ENCODE assay signal across 8 cellular contexts in genomic region chr6:12008366-12009179, GRCh38. TPM values are rescaled to one million over a fixed set of nuclear protein-coding genes. Genes with fewer than 3 reads are reported as not detected.
DNase-seq lines count a peak whose midpoint lies in the region; ATAC-seq and TF ChIP-seq lines count a peak whose summit lies in the region.

No MANE protein-coding gene starts in this region.

- peak overlapping the region; percentile 73 for H3K4me2 ChIP-seq in OCI-LY7 (ENCODE audit: low read length)

- H3K27ac ChIP-seq in CD4-positive, alpha-beta T cell (ENCODE audit: low read depth, low read length), result peak overlapping the region; percentile 99
- H3K27ac ChIP-seq in OCI-LY7 (ENCODE audit: low read depth, low read length, poor library complexity, severe bottlenecking) (peak overlapping the region; percentile 94), esophagus (ENCODE audit: low read depth in 2 of 2, low read length in 1 of 2) (peak overlapping the region; percentile 98 to 99), muscle layer of colon (ENCODE audit: low read depth, low read length) (peak overlapping the region; percentile 99)

- no peak for TF ChIP-seq CTCF in CD4-positive, alpha-beta T cell (IDR thresholded peaks at IDR 0.05)
- TF ChIP-seq CTCF in OCI-LY7 (conservative IDR thresholded peaks at IDR 0.05; ENCODE audit: low read length), result 0 out of 2 replicates have a peak, but pooled peaks have one; percentile 12

- peak overlapping the region; percentile 87 for H2AFZ ChIP-seq in OCI-LY7 (ENCODE audit: low read length)

- no peaks in the 10 kb centered on the region for H3K9me2 ChIP-seq in OCI-LY7 (ENCODE audit: insufficient read depth, low read length)

- no peaks in the 10 kb centered on the region for H3K9me3 Mint-ChIP-seq in CD4-positive, alpha-beta T cell

- peaks cover 5% of the 10 kb centered on the region for H4K20me1 ChIP-seq in OCI-LY7 (ENCODE audit: insufficient read depth, low read length)

- peak overlapping the region; percentile 66 for H3K9ac ChIP-seq in muscle layer of colon (ENCODE audit: low read length)

- H3K27me3 Mint-ChIP-seq in CD4-positive, alpha-beta T cell, result peaks cover 5% of the 10 kb centered on the region

- H3K4me1 Mint-ChIP-seq in CD4-positive, alpha-beta T cell (ENCODE audit: low read depth), result peaks cover 35% of the 10 kb centered on the region

- peak; percentile 76 to 90 (median 83) for DNase-seq in CD4-positive, alpha-beta T cell
- peak; percentile 74 for DNase-seq in HT1080 (ENCODE audit: low read depth)
- peak; percentile 89 for DNase-seq in OCI-LY7 (ENCODE audit: low spot score)
- DNase-seq in activated T-cell treated with anti-CD3 and anti-CD28 coated beads, Interleukin-2, amount 50 U/mL, for 1 hour, result peak; percentile 83
- peak; percentile 55 for DNase-seq in stimulated activated CD8-positive, alpha-beta memory T cell treated with anti-CD3 and anti-CD28 coated beads, Interleukin-7, amount 100 ng/mL, for 24 hours (ENCODE audit: low read depth)

- H3K36me3 ChIP-seq in OCI-LY7 (ENCODE audit: insufficient read depth, low read length) (no peaks in the 10 kb centered on the region), esophagus (ENCODE audit: control insufficient read depth in 2 of 2, insufficient read depth in 2 of 2, low read length in 1 of 2) (no peaks in the 10 kb centered on the region), muscle layer of colon (ENCODE audit: insufficient read depth, low read length) (no peaks in the 10 kb centered on the region)

- intact Hi-C loops in CD4-positive, alpha-beta T cell (cut with DNase I, micrococcal nuclease), result loop anchor here (2.0 to 10.0 kb wide), 4 partner anchors 108 to 474 kb away; partner anchors contain the start of gene TMEM170B (in 1 of the 2)
- intact Hi-C loops in OCI-LY7 (cut with micrococcal nuclease; ENCODE audit: unreplicated experiment), result loop anchor here (10.0 kb wide), 1 partner anchor 596 kb away; no protein-coding TSS in a partner anchor

- peaks cover 28% of the 10 kb centered on the region for H3K36me3 Mint-ChIP-seq in CD4-positive, alpha-beta T cell (ENCODE audit: low read depth)

- peak; percentile 55 for ATAC-seq in CD4-positive, alpha-beta T cell (ENCODE audit: poor library complexity)
- ATAC-seq in GM19452 (IDR thresholded peaks at IDR 0.05; ENCODE audit: unreplicated experiment), result peak; percentile 27

- no TSS peak for BruUV-seq in OCI-LY7 (replicated peaks; lab: Mats Ljungman, UMichigan)

- H3K9me3 ChIP-seq in CD4-positive, alpha-beta T cell (ENCODE audit: control insufficient read depth, low read length), result no peaks in the 10 kb centered on the region
- H3K9me3 ChIP-seq in OCI-LY7 (ENCODE audit: low read length) (no peaks in the 10 kb centered on the region), esophagus (ENCODE audit: control insufficient read depth in 2 of 2, insufficient read depth in 1 of 2, low read depth in 1 of 2, low read length in 1 of 2) (no peaks in the 10 kb centered on the region), muscle layer of colon (ENCODE audit: low read length) (no peaks in the 10 kb centered on the region)

- H3K4me3 Mint-ChIP-seq in CD4-positive, alpha-beta T cell, result peak overlapping the region; percentile 97

- H3K4me1 ChIP-seq in OCI-LY7 (ENCODE audit: insufficient read depth, low read length, poor library complexity, severe bottlenecking), result peaks cover 21% of the 10 kb centered on the region
- H3K4me1 ChIP-seq in esophagus (ENCODE audit: control insufficient read depth in 2 of 2, insufficient read depth in 2 of 2, low read length in 1 of 2), result no peaks in the 10 kb centered on the region
- H3K4me1 ChIP-seq in muscle layer of colon (ENCODE audit: insufficient read depth, low read length), result peaks cover 21% of the 10 kb centered on the region

- peaks cover 27% of the 10 kb centered on the region for H3K79me2 ChIP-seq in OCI-LY7 (ENCODE audit: insufficient read depth, low read depth, low read length)

- peak overlapping the region; percentile 97 for H3K27ac Mint-ChIP-seq in CD4-positive, alpha-beta T cell

- WGBS in esophagus, 2 donors, result 0 to 1% methylated on average over 28 to 60 of the region's 60 CpGs

- H3K4me3 ChIP-seq in OCI-LY7 (ENCODE audit: low read depth, low read length, poor library complexity, severe bottlenecking) (peak overlapping the region; percentile 97), esophagus (ENCODE audit: low read depth in 1 of 2, low read length in 2 of 2) (peak overlapping the region; percentile 65 to 74), muscle layer of colon (ENCODE audit: low read depth in 1 of 2, low read length in 2 of 2) (peak overlapping the region; percentile 40 to 82)

- CTCF ChIA-PET in CD4-positive, alpha-beta T cell (lab: Charles Lee), result no interaction called here
- CTCF ChIA-PET in OCI-LY7 (lab: Charles Lee; ENCODE audit: unreplicated experiment), result no interaction called here

- no peaks in the 10 kb centered on the region for H3K27me3 ChIP-seq in CD4-positive, alpha-beta T cell (ENCODE audit: control insufficient read depth, insufficient read depth, low read length)
- no peaks in the 10 kb centered on the region for H3K27me3 ChIP-seq in esophagus (ENCODE audit: control insufficient read depth in 1 of 2, insufficient read depth in 2 of 2, low read length in 2 of 2)
- H3K27me3 ChIP-seq in muscle layer of colon (ENCODE audit: control insufficient read depth in 1 of 2, insufficient read depth in 2 of 2, low read length in 2 of 2), result no peaks in the 10 kb centered on the region

- POLR2A ChIA-PET in CD4-positive, alpha-beta T cell (lab: Charles Lee), result interaction anchor here (0.7 to 6.9 kb wide), 12 partner anchors 14 to 296 kb away, joined by 3 to 89 read pairs (median 4); no protein-coding TSS in a partner anchor
- POLR2A ChIA-PET in OCI-LY7 (lab: Charles Lee), result interaction anchor here (0.7 kb wide), 1 partner anchor 39 kb away, joined by 3 read pairs; no protein-coding TSS in a partner anchor

RNA-seq across cellular contexts. Expression of gene HIVEP1, which starts 3.5 kb away (rescaled TPM):
- 10 to 100 TPM; 76.3 to 78.8 TPM for total RNA-seq in CD4-positive, alpha-beta T cell
- total RNA-seq in HT1080 (2014; rRNA removed; shearing (Covaris generic)), result 7.5 and 8.3 TPM in 2 replicates
- polyA plus RNA-seq in HT1080 (2015; cell fraction: cytosol; rRNA removed), result 8.3 and 8.7 TPM in 2 replicates
- polyA plus RNA-seq in HT1080 (2015; cell fraction: nucleus; rRNA removed), result 13.1 and 14.5 TPM in 2 replicates
- 18.3 and 22.6 TPM in 2 replicates for total RNA-seq in OCI-LY7 (2014; rRNA removed; shearing (Covaris generic))
- total RNA-seq in OCI-LY7 (2022), result 22.1 and 29.5 TPM in 2 replicates
- 1 to 10 TPM; 4.0 to 7.8 TPM for polyA plus RNA-seq in esophagus

Comparison
In these comparisons a context has a peak if more than half of its experiments do, and no peak if none do; other contexts are left out.
1. Peak in every context shown above with its lines: DNase-seq, ATAC-seq, H3K4me3 ChIP-seq and H3K27ac ChIP-seq.